Comparison of ENCODE assay signal across 15 cellular contexts in the genomic region with DNA sequence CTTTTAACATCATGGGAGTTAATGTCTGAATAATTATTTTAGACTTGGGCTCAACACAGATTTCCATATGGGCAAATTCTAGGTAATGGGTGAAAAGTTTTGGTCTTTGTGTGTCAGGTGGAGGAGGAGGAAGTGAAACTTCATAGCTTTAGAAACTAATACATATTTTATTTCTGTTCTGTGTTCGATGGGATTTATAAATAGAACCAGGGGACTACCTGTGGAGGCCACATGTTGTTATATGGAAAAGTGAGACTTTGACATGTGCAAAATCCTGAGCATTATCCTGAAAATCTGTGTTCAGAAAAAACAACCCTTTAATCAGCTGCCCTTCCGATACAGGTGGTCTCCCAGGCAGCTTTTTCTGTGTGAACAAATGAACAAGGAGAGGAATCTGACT.
DNase-seq lines count a peak whose midpoint lies in the region; ATAC-seq lines count a peak whose summit lies in the region.
"Had no signal": no experiment of that assay in that cellular context is flagged by ENCODE, and none has a peak within 500 bp of the region (broad histone marks: within the 10 kb centered on the region; RNA-seq: fewer than 3 reads in every experiment).

No MANE protein-coding gene starts in this region.

- no peaks in the 10 kb centered on the region for H3K36me3 Mint-ChIP-seq in immature natural killer cell
- H3K36me3 Mint-ChIP-seq: activated naive CD4-positive, alpha-beta T cell treated with anti-CD3 and anti-CD28 coated beads, Interleukin-2, amount 10 ng/mL, durations not matched to agents 7 days and 5 days had no signal

- no peak overlapping the region for H3K27ac Mint-ChIP-seq in immature natural killer cell
- H3K27ac Mint-ChIP-seq: activated naive CD4-positive, alpha-beta T cell treated with anti-CD3 and anti-CD28 coated beads, Interleukin-2, amount 10 ng/mL, durations not matched to agents 7 days and 5 days had no signal

- peaks cover 4 to 28% (median 12%) of the 10 kb centered on the region in 6 donors for H3K9me3 Mint-ChIP-seq in immature natural killer cell

- H3K4me1 Mint-ChIP-seq in immature natural killer cell: no peaks in the 10 kb centered on the region
- H3K4me1 Mint-ChIP-seq: activated naive CD4-positive, alpha-beta T cell treated with anti-CD3 and anti-CD28 coated beads, Interleukin-2, amount 10 ng/mL, durations not matched to agents 7 days and 5 days had no signal

- ATAC-seq in GM18907 (IDR thresholded peaks at IDR 0.05; ENCODE audit: unreplicated experiment) (peak; percentile 97), GM21717 (IDR thresholded peaks at IDR 0.05; ENCODE audit: unreplicated experiment) (peak; percentile 97), HG03135 (IDR thresholded peaks at IDR 0.05; ENCODE audit: unreplicated experiment) (peak; percentile 95)
- ATAC-seq: K562, left ventricle myocardium superior had no signal

- no peak overlapping the region for H3K27ac ChIP-seq in substantia nigra (ENCODE audit: low read depth, low read length, poor library complexity, severe bottlenecking)
- H3K27ac ChIP-seq: parathyroid adenoma, vagina had no signal

- DNase-seq in germinal center (ENCODE audit: low spot score) (peak; percentile 41), posterior vena cava (ENCODE audit: low spot score) (no peak), immature natural killer cell (no peak), substantia nigra (lab: John Stamatoyannopoulos, UW) (no peak)
- no peak for DNase-seq in activated CD8-positive, alpha-beta memory T cell treated with anti-CD3 and anti-CD28 coated beads for 24 hours
- DNase-seq: activated CD4-positive, alpha-beta T cell treated with anti-CD3 and anti-CD28 coated beads, Interleukin-2, amount 50 U/mL, for 4 hours; activated naive CD4-positive, alpha-beta T cell treated with anti-CD3 and anti-CD28 coated beads, Interleukin-2, amount 10 ng/mL, durations not matched to agents 7 days and 5 days; left ventricle myocardium superior; NCI-H226 had no signal

- H3K27me3 Mint-ChIP-seq in immature natural killer cell (ENCODE audit: low read depth in 3 of 3): no peaks in the 10 kb centered on the region
- H3K27me3 Mint-ChIP-seq: activated naive CD4-positive, alpha-beta T cell treated with anti-CD3 and anti-CD28 coated beads, Interleukin-2, amount 10 ng/mL, durations not matched to agents 7 days and 5 days had no signal

- no peak overlapping the region for H3K4me3 Mint-ChIP-seq in immature natural killer cell
- H3K4me3 Mint-ChIP-seq: activated naive CD4-positive, alpha-beta T cell treated with anti-CD3 and anti-CD28 coated beads, Interleukin-2, amount 10 ng/mL, durations not matched to agents 7 days and 5 days had no signal

- intact Hi-C loops in posterior vena cava (cut with DNase I): no loop called here
